ENCODE assay signal across 8 cellular contexts in genomic region chr11:20873054-20873453, GRCh38.
DNase-seq lines count a peak whose midpoint lies in the region; ATAC-seq, FAIRE-seq and TF ChIP-seq lines count a peak whose summit lies in the region.

No MANE protein-coding gene starts in this region.

- H3K4me3 ChIP-seq in GM12878 = no peak overlapping the region
- H3K4me3 ChIP-seq in smooth muscle cell = no peak overlapping the region

- FAIRE-seq in GM12878 (lab: Jason Lieb, UNC) = no peak

- H3K27ac ChIP-seq in GM12878 (ENCODE audit: control insufficient read depth, insufficient read depth) (no peak overlapping the region), smooth muscle cell (ENCODE audit: low read depth) (no peak overlapping the region)

- no peaks in the 10 kb centered on the region for H3K4me1 Mint-ChIP-seq in activated CD8-positive, alpha-beta T cell treated with anti-CD3 and anti-CD28 coated beads for 36 hours (ENCODE audit: low read depth)
- H3K4me1 Mint-ChIP-seq in activated CD8-positive, alpha-beta T cell treated with anti-CD3 and anti-CD28 coated beads, Interleukin-2, amount 10 ng/mL, durations not matched to agents 7 days and 5 days (ENCODE audit: low read depth) = no peaks in the 10 kb centered on the region

- no peak for TF ChIP-seq EP300 in GM12878 (IDR thresholded peaks at IDR 0.05; ENCODE audit: borderline replicate concordance in 1 of 2, control insufficient read depth in 1 of 2, low read depth in 2 of 2, low read length in 2 of 2)

- H3K36me3 ChIP-seq in GM12878 (ENCODE audit: control insufficient read depth in 2 of 2, insufficient read depth in 2 of 2, low read length in 1 of 2) (no peaks in the 10 kb centered on the region), smooth muscle cell (ENCODE audit: low read depth) (no peaks in the 10 kb centered on the region)

- CTCF ChIA-PET in activated CD8-positive, alpha-beta T cell treated with anti-CD3 and anti-CD28 coated beads for 36 hours (lab: Charles Lee) = interaction anchor here (0.9 kb wide), 1 partner anchor 11 kb away, joined by 3 read pairs; no protein-coding TSS in a partner anchor
- CTCF ChIA-PET in activated CD8-positive, alpha-beta T cell treated with anti-CD3 and anti-CD28 coated beads, Interleukin-2, amount 10 ng/mL, durations not matched to agents 7 days and 5 days (lab: Charles Lee) = no interaction called here
- CTCF ChIA-PET in GM12878 (lab: Yijun Ruan, JAX) = interaction anchor here (0.7 to 2.5 kb wide), 6 partner anchors 8 to 161 kb away, joined by 3 to 9 read pairs (median 3); no protein-coding TSS in a partner anchor

- no peaks in the 10 kb centered on the region for H3F3A ChIP-seq in smooth muscle cell (ENCODE audit: low read depth)

- H3K9ac ChIP-seq in GM12878 (ENCODE audit: control insufficient read depth, insufficient read depth, low read length) (no peak overlapping the region), smooth muscle cell (ENCODE audit: low read depth) (no peak overlapping the region)

- H3K9me3 ChIP-seq in GM12878 (replicated peaks; ENCODE audit: control insufficient read depth, insufficient read depth, low read length) = no peaks in the 10 kb centered on the region
- no peaks in the 10 kb centered on the region for H3K9me3 ChIP-seq in smooth muscle cell (replicated peaks; ENCODE audit: low read depth)

- H3K27me3 Mint-ChIP-seq in activated CD8-positive, alpha-beta T cell treated with anti-CD3 and anti-CD28 coated beads for 36 hours = peaks cover 2% of the 10 kb centered on the region
- H3K27me3 Mint-ChIP-seq in activated CD8-positive, alpha-beta T cell treated with anti-CD3 and anti-CD28 coated beads, Interleukin-2, amount 10 ng/mL, durations not matched to agents 7 days and 5 days (ENCODE audit: low read depth) = no peaks in the 10 kb centered on the region

- H4K20me1 ChIP-seq in GM12878 (ENCODE audit: control insufficient read depth, insufficient read depth) (no peaks in the 10 kb centered on the region), smooth muscle cell (ENCODE audit: low read depth) (no peaks in the 10 kb centered on the region)

- WGBS in GM12878 (ENCODE audit: insufficient coverage, insufficient replicate concordance, low lambda C conversion rate, missing lambda C conversion rate) = 1% methylated on average over 3 of the region's 3 CpGs
- WGBS in smooth muscle cell (ENCODE audit: low lambda C conversion rate) = 7% methylated on average over 3 of the region's 3 CpGs

- no TSS peak for BruUV-seq in GM12878 (replicated peaks; lab: Mats Ljungman, UMichigan)

- SMC1A ChIA-PET in GM12878 (lab: Charles Lee; ENCODE audit: uncharacterized antibody, unreplicated experiment) = no interaction called here

- H3K4me1 ChIP-seq in GM12878 (ENCODE audit: control insufficient read depth, insufficient read depth, low read length) = no peaks in the 10 kb centered on the region
- peaks cover 4% of the 10 kb centered on the region for H3K4me1 ChIP-seq in smooth muscle cell (ENCODE audit: low read depth)

- H3K4me2 ChIP-seq in GM12878 (ENCODE audit: control insufficient read depth, insufficient read depth) (no peak overlapping the region), smooth muscle cell (no peak overlapping the region)

- peak; percentile 38 for TF ChIP-seq CTCF in activated CD8-positive, alpha-beta T cell treated with anti-CD3 and anti-CD28 coated beads for 36 hours (IDR thresholded peaks at IDR 0.05)
- TF ChIP-seq CTCF in GM12878 (IDR thresholded peaks at IDR 0.05 in 2 of 3, conservative IDR thresholded peaks at IDR 0.05 in 1 of 3; ENCODE audit: control insufficient read depth in 2 of 3, extremely low read depth in 1 of 3, insufficient read depth in 1 of 3, low read depth in 3 of 3, low read length in 3 of 3) (peak; percentile 38 to 41 (median 39)), smooth muscle cell (IDR thresholded peaks at IDR 0.05; ENCODE audit: borderline replicate concordance, insufficient read depth, poor library complexity, severe bottlenecking) (peak; percentile 30)

- no peaks in the 10 kb centered on the region for H3K79me2 ChIP-seq in GM12878 (ENCODE audit: control insufficient read depth, insufficient read depth, low read length)
- no peaks in the 10 kb centered on the region for H3K79me2 ChIP-seq in smooth muscle cell (ENCODE audit: low read depth)

- TF ChIP-seq RAD21 in GM12878 (IDR thresholded peaks at IDR 0.05; ENCODE audit: insufficient read depth, low read depth, low read length) = 0 out of 2 replicates have a peak, but pooled peaks have one; percentile 7

- in situ Hi-C loops in GM12878 (cut with MboI) = no loop called here

- H2AFZ ChIP-seq in GM12878 (ENCODE audit: control insufficient read depth, low read depth, low read length) (no peak overlapping the region), smooth muscle cell (ENCODE audit: low read depth) (no peak overlapping the region)

- TF ChIP-seq POLR2A in GM12878 (IDR thresholded peaks at IDR 0.05; ENCODE audit: low read depth, low read length) = no peak

- H3K36me3 Mint-ChIP-seq in activated CD8-positive, alpha-beta T cell treated with anti-CD3 and anti-CD28 coated beads for 36 hours (ENCODE audit: low read depth) = no peaks in the 10 kb centered on the region
- H3K36me3 Mint-ChIP-seq in activated CD8-positive, alpha-beta T cell treated with anti-CD3 and anti-CD28 coated beads, Interleukin-2, amount 10 ng/mL, durations not matched to agents 7 days and 5 days (ENCODE audit: low read depth) = no peaks in the 10 kb centered on the region

- RAD21 ChIA-PET in GM12878 (lab: Charles Lee; ENCODE audit: unreplicated experiment) = no interaction called here

- H3K9me3 Mint-ChIP-seq in activated CD8-positive, alpha-beta T cell treated with anti-CD3 and anti-CD28 coated beads for 36 hours = peaks cover 2% of the 10 kb centered on the region
- no peaks in the 10 kb centered on the region for H3K9me3 Mint-ChIP-seq in activated CD8-positive, alpha-beta T cell treated with anti-CD3 and anti-CD28 coated beads, Interleukin-2, amount 10 ng/mL, durations not matched to agents 7 days and 5 days (ENCODE audit: insufficient read depth)

- H3K27ac Mint-ChIP-seq in activated CD8-positive, alpha-beta T cell treated with anti-CD3 and anti-CD28 coated beads for 36 hours = no peak overlapping the region
- no peak overlapping the region for H3K27ac Mint-ChIP-seq in activated CD8-positive, alpha-beta T cell treated with anti-CD3 and anti-CD28 coated beads, Interleukin-2, amount 10 ng/mL, durations not matched to agents 7 days and 5 days

- no peak overlapping the region for H3K4me3 Mint-ChIP-seq in activated CD8-positive, alpha-beta T cell treated with anti-CD3 and anti-CD28 coated beads for 36 hours
- no peak overlapping the region for H3K4me3 Mint-ChIP-seq in activated CD8-positive, alpha-beta T cell treated with anti-CD3 and anti-CD28 coated beads, Interleukin-2, amount 10 ng/mL, durations not matched to agents 7 days and 5 days

- POLR2A ChIA-PET in activated CD8-positive, alpha-beta T cell treated with anti-CD3 and anti-CD28 coated beads for 36 hours (lab: Charles Lee) = no interaction called here
- POLR2A ChIA-PET in activated CD8-positive, alpha-beta T cell treated with anti-CD3 and anti-CD28 coated beads, Interleukin-2, amount 10 ng/mL, durations not matched to agents 7 days and 5 days (lab: Charles Lee) = no interaction called here
- POLR2A ChIA-PET in GM12878 (lab: Charles Lee) = no interaction called here

- H3K27me3 ChIP-seq in GM12878 (replicated peaks in 1 of 2; ENCODE audit: control insufficient read depth in 2 of 2, insufficient read depth in 2 of 2, low read length in 1 of 2) = no peaks in the 10 kb centered on the region; a peak in 1 of 4 replicates
- no peaks in the 10 kb centered on the region for H3K27me3 ChIP-seq in smooth muscle cell (ENCODE audit: low read depth)

- DNase-seq in activated CD8-positive, alpha-beta T cell treated with anti-CD3 and anti-CD28 coated beads for 36 hours = peak; percentile 12
- no peak for DNase-seq in activated CD8-positive, alpha-beta T cell treated with anti-CD3 and anti-CD28 coated beads, Interleukin-2, amount 10 ng/mL, durations not matched to agents 7 days and 5 days
- peak; percentile 82 to 86 for DNase-seq in NCI-H2081 (lab: John Stamatoyannopoulos, UW)
- DNase-seq in GM12878 (ENCODE audit: low read depth, low spot score) = no peak
- DNase-seq in smooth muscle cell (lab: John Stamatoyannopoulos, UW; ENCODE audit: unreplicated experiment) = no peak

- intact Hi-C loops in activated CD8-positive, alpha-beta T cell treated with anti-CD3 and anti-CD28 coated beads for 36 hours (cut with micrococcal nuclease) = no loop called here
- intact Hi-C loops in GM12878 (cut with micrococcal nuclease; ENCODE audit: unreplicated experiment) = loop anchor here (1.0 kb wide), 1 partner anchor 225 kb away; no protein-coding TSS in a partner anchor

- no peak for ATAC-seq in activated CD8-positive, alpha-beta T cell treated with anti-CD3 and anti-CD28 coated beads for 36 hours
- no peak for ATAC-seq in activated CD8-positive, alpha-beta T cell treated with anti-CD3 and anti-CD28 coated beads, Interleukin-2, amount 10 ng/mL, durations not matched to agents 7 days and 5 days
- ATAC-seq in GM12878 (peak; percentile 72), HG03439 (IDR thresholded peaks at IDR 0.05; ENCODE audit: unreplicated experiment) (no peak), GM21447 (IDR thresholded peaks at IDR 0.05; ENCODE audit: unreplicated experiment) (no peak), GM19397 (IDR thresholded peaks at IDR 0.05; ENCODE audit: unreplicated experiment) (no peak)

TF ChIP-seq in GM12878, 131 proteins besides CTCF, POLR2A, EP300 and RAD21:
- TF ChIP-seq ELK1 (IDR thresholded peaks at IDR 0.05; ENCODE audit: low read depth, low read length) (no peak), SMC3 (IDR thresholded peaks at IDR 0.05; ENCODE audit: borderline replicate concordance, low read length) (peak; percentile 25; the same call in 1 of the 2 replicates), RCOR1 (conservative IDR thresholded peaks at IDR 0.05; ENCODE audit: low read depth, low read length) (no peak)
TF ChIP-seq in GM12878: peak in this region for 1.

Comparison
In these comparisons a context has a peak if more than half of its experiments do, and no peak if none do; other contexts are left out.
1. DNase-seq: peak in activated CD8-positive, alpha-beta T cell treated with anti-CD3 and anti-CD28 coated beads for 36 hours (single experiment) and NCI-H2081 (2 of 2); none in activated CD8-positive, alpha-beta T cell treated with anti-CD3 and anti-CD28 coated beads, Interleukin-2, amount 10 ng/mL, durations not matched to agents 7 days and 5 days (single experiment), GM12878 (single experiment) and smooth muscle cell (single experiment).
2. Peak in every context shown above with its lines, with median percentiles within 50 percentile points of each other: CTCF ChIP-seq.